29 cellular contexts compared by ENCODE assay signal in the genomic region with DNA sequence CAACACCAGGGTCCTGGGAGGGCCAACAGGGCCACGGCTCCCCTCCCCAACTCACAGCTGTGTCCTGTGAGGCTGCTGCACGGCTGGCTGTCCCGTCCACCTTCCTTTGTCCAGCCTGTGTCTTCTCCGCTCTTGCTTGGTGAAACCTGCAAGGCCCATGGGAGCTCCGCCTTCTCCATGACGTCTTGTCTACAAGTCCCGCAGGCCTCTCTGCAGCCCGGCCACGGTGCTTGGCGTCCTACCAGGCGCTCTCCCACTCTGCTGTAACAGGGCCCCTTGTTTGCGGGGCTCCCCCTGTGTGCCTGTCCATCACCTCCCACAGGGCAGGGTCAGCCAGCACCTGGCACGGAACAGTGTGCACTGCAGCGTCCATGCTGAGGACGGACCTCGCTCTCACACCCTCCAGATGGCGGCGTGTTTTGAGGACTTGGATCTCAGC.
DNase-seq lines count a peak whose midpoint lies in the region; ATAC-seq and TF ChIP-seq lines count a peak whose summit lies in the region.
"Had no signal": no experiment of that assay in that cellular context is flagged by ENCODE, and none has a peak within 500 bp of the region (broad histone marks: within the 10 kb centered on the region; RNA-seq: fewer than 3 reads in every experiment).

No MANE protein-coding gene starts in this region.

- H3K27ac ChIP-seq in testis: no peak overlapping the region
- no peak overlapping the region for H3K27ac ChIP-seq in GM23248
- H3K27ac ChIP-seq: 22Rv1, ascending aorta, cardiac muscle cell, esophagus squamous epithelium, foreskin keratinocyte, heart left ventricle, HL-60, ovary, tibial artery had no signal

- intact Hi-C loops in lower leg skin (cut with DNase I; ENCODE audit: low total_unique reads) (no loop called here), testis (cut with DNase I; ENCODE audit: low total_unique reads) (no loop called here)

- TF ChIP-seq POLR2A in lower leg skin (IDR thresholded peaks at IDR 0.05) (no peak), testis (IDR thresholded peaks at IDR 0.05) (no peak), erythroblast (IDR thresholded peaks at IDR 0.05; ENCODE audit: low read length) (no peak)

- no peaks in the 10 kb centered on the region for H3K9me2 ChIP-seq in GM23248 (ENCODE audit: insufficient read depth)

- H3K9ac ChIP-seq in GM23248: no peak overlapping the region

- H3F3A ChIP-seq in GM23248 (ENCODE audit: insufficient read depth): no peaks in the 10 kb centered on the region

- H3K79me2 ChIP-seq in GM23248 (ENCODE audit: insufficient read depth): no peaks in the 10 kb centered on the region

- H3K27me3 ChIP-seq in testis: no peaks in the 10 kb centered on the region
- H3K27me3 ChIP-seq in GM23248 (replicated peaks; ENCODE audit: insufficient read depth): no peaks in the 10 kb centered on the region
- H3K27me3 ChIP-seq: ascending aorta, cardiac muscle cell, foreskin keratinocyte, ovary had no signal

- H2AFZ ChIP-seq in GM23248: no peak overlapping the region

- in situ Hi-C loops in GM23248 (cut with MboI): no loop called here

- H3K9me3 ChIP-seq in testis: no peaks in the 10 kb centered on the region
- H3K9me3 ChIP-seq in GM23248 (ENCODE audit: low read depth): no peaks in the 10 kb centered on the region
- H3K9me3 ChIP-seq: ascending aorta, esophagus squamous epithelium, ovary, tibial artery had no signal

- H3K36me3 ChIP-seq in testis (ENCODE audit: low read depth, missing control alignments) (no peaks in the 10 kb centered on the region), GM23248 (ENCODE audit: low read depth) (no peaks in the 10 kb centered on the region)
- H3K36me3 ChIP-seq: ascending aorta, cardiac muscle cell, esophagus squamous epithelium, heart left ventricle, ovary, tibial artery had no signal

- DNase-seq in NCI-H748 (lab: John Stamatoyannopoulos, UW; ENCODE audit: unreplicated experiment): peak; percentile 30
- DNase-seq in NCI-H748 treated with DMSO at 0.1 percent for 48 hours (lab: John Stamatoyannopoulos, UW): no peak
- DNase-seq in cerebellar cortex (ENCODE audit: low spot score): peak; percentile 9
- DNase-seq in lower leg skin (ENCODE audit: low spot score in 2 of 2): peak; percentile 10 to 78
- DNase-seq in testis: peak; percentile 49
- no peak for DNase-seq in erythroblast (lab: John Stamatoyannopoulos, UW)
- no peak for DNase-seq in GM23248
- DNase-seq: activated CD4-positive, alpha-beta memory T cell treated with anti-CD3 and anti-CD28 coated beads for 36 hours; activated CD4-positive, CD25-positive, alpha-beta regulatory T cell treated with anti-CD3 and anti-CD28 coated beads, Interleukin-2, amount 50 U/mL, for 72 hours; activated gamma-delta T cell treated with Interleukin-2 at 50 U/mL for 16 hours; activated T-cell treated with anti-CD3 and anti-CD28 coated beads, Interleukin-2, amount 50 U/mL, for 1 hour; C1 segment of cervical spinal cord; esophagus squamous epithelium; foreskin keratinocyte; KG1; NCI-H1105; NCI-H69; nephron progenitor cell; Right ventricle myocardium superior; stimulated activated CD4-positive, alpha-beta T cell treated with anti-CD3 and anti-CD28 coated beads, Interleukin-1b, Interleukin-23, amount 100 ng/mL, for 48 hours; T-helper 2 cell had no signal

- H3K4me3 ChIP-seq in lower leg skin (ENCODE audit: low read depth, poor library complexity, severe bottlenecking) (no peak overlapping the region), testis (no peak overlapping the region), GM23248 (no peak overlapping the region)
- H3K4me3 ChIP-seq: ascending aorta, cardiac muscle cell, esophagus squamous epithelium, heart left ventricle, ovary, tibial artery had no signal

- no peak overlapping the region for H3K4me2 ChIP-seq in GM23248 (ENCODE audit: unreplicated experiment)

- no peaks in the 10 kb centered on the region for H4K20me1 ChIP-seq in GM23248 (ENCODE audit: insufficient read depth)

- no peak for TF ChIP-seq CTCF in lower leg skin (IDR thresholded peaks at IDR 0.05)
- TF ChIP-seq CTCF in testis (IDR thresholded peaks at IDR 0.05): no peak

- ATAC-seq in activated CD4-positive, CD25-positive, alpha-beta regulatory T cell treated with anti-CD3 and anti-CD28 coated beads, Interleukin-2, amount 50 U/mL, for 24 hours: no peak
- ATAC-seq: foreskin keratinocyte, heart left ventricle had no signal

- 75 to 76% methylated on average over 16 to 17 of the region's 18 CpGs for WGBS in lower leg skin, 2 donors
- WGBS in testis, 2 donors: 17% methylated on average over 18 of the region's 18 CpGs; no CpG with 5 or more reads in 1 of the 2 donors
- 31 to 34% methylated on average over 18 of the region's 18 CpGs for WGBS in GM23248 (ENCODE audit: low coverage in 1 of 2, low lambda C conversion rate in 2 of 2, missing lambda C conversion rate in 2 of 2), 2 experiments

- H3K4me1 ChIP-seq in testis (no peaks in the 10 kb centered on the region), GM23248 (ENCODE audit: insufficient read depth) (no peaks in the 10 kb centered on the region)
- H3K4me1 ChIP-seq: ascending aorta, foreskin keratinocyte, heart left ventricle, tibial artery had no signal

Comparison
In these comparisons a context has a peak if more than half of its experiments do, and no peak if none do; other contexts are left out.
1. DNase-seq: peak in NCI-H748 (single experiment), cerebellar cortex (single experiment), lower leg skin (2 of 2) and testis (single experiment); none in NCI-H748 treated with DMSO at 0.1 percent for 48 hours (single experiment), erythroblast (0 of 2) and GM23248 (single experiment).